Comparison of ENCODE assay signal across 28 cellular contexts in the genomic region with DNA sequence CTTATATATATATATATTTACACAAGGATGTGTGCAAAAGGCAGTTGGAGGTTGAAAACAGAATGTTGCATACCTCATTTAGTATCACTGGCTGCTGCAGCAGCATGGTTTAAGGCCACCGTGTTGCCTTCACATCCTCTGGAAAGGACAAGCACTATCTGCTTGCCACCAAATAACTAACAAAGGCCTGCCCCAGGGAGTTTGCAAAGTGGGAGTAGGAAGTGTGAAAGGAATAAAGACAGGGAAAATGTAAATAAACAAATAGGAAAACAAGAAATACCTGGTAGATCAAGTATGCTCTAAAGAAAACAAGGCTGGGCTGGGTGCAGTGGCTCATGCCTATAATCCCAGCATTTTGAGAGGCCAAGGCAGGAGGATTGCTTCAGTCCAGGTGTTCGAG. TPM values are rescaled to one million over a fixed set of nuclear protein-coding genes. Genes with fewer than 3 reads are reported as not detected.
"Had no signal": no experiment of that assay in that cellular context is flagged by ENCODE, and none has a peak within 500 bp of the region (broad histone marks: within the 10 kb centered on the region; RNA-seq: fewer than 3 reads in every experiment).

No MANE protein-coding gene starts in this region.

- H3K27me3 ChIP-seq: left lung, ovary, right atrium auricular region, right lobe of liver, stomach, testis, thyroid gland, transverse colon, upper lobe of left lung, vagina had no signal

- H3K36me3 ChIP-seq: lower lobe of right lung, ovary, right atrium auricular region, thyroid gland had no signal

- DNase-seq: hypothalamus; immature natural killer cell; kidney; left colon; lower lobe of right lung; mammary epithelial cell; midbrain; mucosa of descending colon; naive thymus-derived CD4-positive, alpha-beta T cell; ovary; right lobe of liver; stimulated activated CD4-positive, alpha-beta T cell treated with anti-CD3 and anti-CD28 coated beads, Interleukin-12 subunit alpha, Interleukin-12 subunit beta, amount 100 ng/mL, for 4 hours; stimulated activated CD4-positive, alpha-beta T cell treated with anti-CD3 and anti-CD28 coated beads, Interleukin-15, amount 100 ng/mL, for 24 hours; stimulated activated CD4-positive, alpha-beta T cell treated with anti-CD3 and anti-CD28 coated beads, Interleukin-2, amount 100 ng/mL, for 24 hours; stimulated activated CD4-positive, alpha-beta T cell treated with anti-CD3 and anti-CD28 coated beads, Interleukin-4, amount 100 ng/mL, for 1 hour; stimulated activated naive B cell treated with anti-CD40 and anti-IgM and Interleukin-4, amounts not matched to agents 10 μg/mL and 1 μg/mL and 100 μg/mL, for 72 hours; stimulated activated naive CD8-positive, alpha-beta T cell treated with anti-CD3 and anti-CD28 coated beads, Interleukin-15, Interleukin-2, amounts not matched to agents 100 U/mL and 50 U/mL, for 24 hours; stomach; testis; thyroid gland; transverse colon; upper lobe of left lung had no signal

- H3K27ac Mint-ChIP-seq: natural killer cell treated with Interleukin-12 subunit alpha and Interleukin-12 subunit beta and Interleukin-15 and Interleukin-18, amount 100 ng/mL, for 72 hours; progenitor cell of endocrine pancreas; stimulated activated naive B cell treated with anti-CD40 and anti-IgM and Interleukin-4, amounts not matched to agents 10 μg/mL and 1 μg/mL and 100 μg/mL, for 72 hours had no signal

- H3K4me3 Mint-ChIP-seq: immature natural killer cell; naive thymus-derived CD4-positive, alpha-beta T cell; natural killer cell treated with Interleukin-12 subunit alpha and Interleukin-12 subunit beta and Interleukin-15 and Interleukin-18, amount 100 ng/mL, for 72 hours; stimulated activated naive B cell treated with anti-CD40 and anti-IgM and Interleukin-4, amounts not matched to agents 10 μg/mL and 1 μg/mL and 100 μg/mL, for 72 hours had no signal

- H3K27me3 Mint-ChIP-seq: naive thymus-derived CD4-positive, alpha-beta T cell; natural killer cell treated with Interleukin-12 subunit alpha and Interleukin-12 subunit beta and Interleukin-15 and Interleukin-18, amount 100 ng/mL, for 72 hours; progenitor cell of endocrine pancreas; stimulated activated naive B cell treated with anti-CD40 and anti-IgM and Interleukin-4, amounts not matched to agents 10 μg/mL and 1 μg/mL and 100 μg/mL, for 72 hours had no signal

- H3K9me3 ChIP-seq: left lung, lower lobe of right lung, mucosa of descending colon, ovary, right atrium auricular region, right lobe of liver, stomach, testis, thyroid gland, transverse colon, upper lobe of left lung, vagina had no signal

- H3K4me1 ChIP-seq: left lung, lower lobe of right lung, right atrium auricular region, right lobe of liver, testis, thyroid gland had no signal

- H3K9me3 Mint-ChIP-seq: immature natural killer cell; naive thymus-derived CD4-positive, alpha-beta T cell; natural killer cell treated with Interleukin-12 subunit alpha and Interleukin-12 subunit beta and Interleukin-15 and Interleukin-18, amount 100 ng/mL, for 72 hours; stimulated activated naive B cell treated with anti-CD40 and anti-IgM and Interleukin-4, amounts not matched to agents 10 μg/mL and 1 μg/mL and 100 μg/mL, for 72 hours had no signal

- H3K4me1 Mint-ChIP-seq: immature natural killer cell had no signal

- H3K27ac ChIP-seq: left lung, lower lobe of right lung, ovary, right atrium auricular region, right lobe of liver, skin epidermis, stomach, testis, thyroid gland, transverse colon, upper lobe of left lung, vagina had no signal

- ATAC-seq: left colon; left lung; lower lobe of right lung; mucosa of descending colon; naive thymus-derived CD4-positive, alpha-beta T cell; natural killer cell treated with Interleukin-12 subunit alpha and Interleukin-12 subunit beta and Interleukin-15 and Interleukin-18, amount 100 ng/mL, for 72 hours; right lobe of liver; stimulated activated naive B cell treated with anti-CD40 and anti-IgM and Interleukin-4, amounts not matched to agents 10 μg/mL and 1 μg/mL and 100 μg/mL, for 72 hours; stimulated activated naive CD8-positive, alpha-beta T cell treated with anti-CD3 and anti-CD28 coated beads, Interleukin-15, Interleukin-2, amounts not matched to agents 100 U/mL and 50 U/mL, for 24 hours had no signal

- H3K36me3 Mint-ChIP-seq: immature natural killer cell; natural killer cell treated with Interleukin-12 subunit alpha and Interleukin-12 subunit beta and Interleukin-15 and Interleukin-18, amount 100 ng/mL, for 72 hours had no signal

- H3K4me3 ChIP-seq: left lung, lower lobe of right lung, mucosa of descending colon, ovary, right atrium auricular region, right lobe of liver, skin epidermis, stomach, testis, thyroid gland, transverse colon, upper lobe of left lung, vagina had no signal

RNA-seq across cellular contexts. Expression of gene TSNAXIP1, which starts 54.0 kb away (rescaled TPM):
- total RNA-seq: vagina had no signal
- polyA plus RNA-seq: immature natural killer cell; naive thymus-derived CD4-positive, alpha-beta T cell had no signal
